ENCODE assay signal across 17 cellular contexts in genomic region chr16:50567651-50568050, GRCh38. TPM values are rescaled to one million over a fixed set of nuclear protein-coding genes. Genes with fewer than 3 reads are reported as not detected.
DNase-seq lines count a peak whose midpoint lies in the region; ATAC-seq and TF ChIP-seq lines count a peak whose summit lies in the region.
"Had no signal": no experiment of that assay in that cellular context is flagged by ENCODE, and none has a peak within 500 bp of the region (broad histone marks: within the 10 kb centered on the region; RNA-seq: fewer than 3 reads in every experiment).

No MANE protein-coding gene starts in this region.

- WGBS in esophagus muscularis mucosa: 69% methylated on average over 5 of the region's 5 CpGs
- 3 to 14% methylated on average over 5 of the region's 5 CpGs for WGBS in aorta, 2 donors
- 13 to 16% methylated on average over 5 of the region's 5 CpGs for WGBS in GM23248 (ENCODE audit: low coverage in 1 of 2, low lambda C conversion rate in 2 of 2, missing lambda C conversion rate in 2 of 2), 2 experiments

- H3K9me3 ChIP-seq in esophagus muscularis mucosa (no peaks in the 10 kb centered on the region), aorta (ENCODE audit: control insufficient read depth, low read length) (no peaks in the 10 kb centered on the region), GM23248 (ENCODE audit: low read depth) (no peaks in the 10 kb centered on the region)

- H3K27me3 ChIP-seq in esophagus muscularis mucosa (no peaks in the 10 kb centered on the region), aorta (ENCODE audit: control insufficient read depth in 1 of 2, insufficient read depth in 2 of 2, low read length in 1 of 2) (no peaks in the 10 kb centered on the region), GM23248 (replicated peaks; ENCODE audit: insufficient read depth) (peaks cover 18% of the 10 kb centered on the region; the same call in 1 of the 2 replicates)

- TF ChIP-seq POLR2A in esophagus muscularis mucosa (IDR thresholded peaks at IDR 0.05; ENCODE audit: low read depth): no peak

- H3K4me2 ChIP-seq in GM23248 (ENCODE audit: unreplicated experiment): no peak overlapping the region

- ATAC-seq in left cardiac atrium (peak; percentile 66 to 67), Right ventricle myocardium superior (ENCODE audit: poor library complexity) (no peak), sciatic nerve (peak; percentile 42), aorta (ENCODE audit: low FRiP score) (peak; percentile 23)
- ATAC-seq: CD8-positive, alpha-beta T cell; Panc1 had no signal

- no peak for TF ChIP-seq EP300 in esophagus muscularis mucosa (IDR thresholded peaks at IDR 0.05)

- no peak for TF ChIP-seq CTCF in esophagus muscularis mucosa (IDR thresholded peaks at IDR 0.05)

- DNase-seq in left cardiac atrium: no peak
- no peak for DNase-seq in Right ventricle myocardium superior
- no peak for DNase-seq in esophagus muscularis mucosa (ENCODE audit: extremely low spot score)
- DNase-seq in sciatic nerve (ENCODE audit: low spot score): no peak
- no peak for DNase-seq in aorta
- no peak for DNase-seq in caudate nucleus (lab: John Stamatoyannopoulos, UW)
- DNase-seq in GM23248: no peak
- DNase-seq in NCI-H2081 treated with DMSO at 0.1 percent for 48 hours (lab: John Stamatoyannopoulos, UW): no peak
- DNase-seq: 8988T; CD8-positive, alpha-beta T cell; DMS79 treated with DMSO at 0.1 percent for 48 hours; KBM-7; NCI-H146; NCI-H2227 treated with DMSO at 0.1 percent for 48 hours; NCI-H524 had no signal

- in situ Hi-C loops in GM23248 (cut with MboI): no loop called here

- no peaks in the 10 kb centered on the region for H3K9me2 ChIP-seq in GM23248 (ENCODE audit: insufficient read depth)

- H4K20me1 ChIP-seq in GM23248 (ENCODE audit: insufficient read depth): no peaks in the 10 kb centered on the region

- intact Hi-C loops in left cardiac atrium (cut with DNase I) (no loop called here), Right ventricle myocardium superior (cut with DNase I) (no loop called here), esophagus muscularis mucosa (cut with DNase I) (no loop called here), sciatic nerve (cut with DNase I) (no loop called here), aorta (cut with DNase I) (no loop called here)

- H3K4me3 ChIP-seq in esophagus muscularis mucosa: no peak overlapping the region
- no peak overlapping the region for H3K4me3 ChIP-seq in aorta (ENCODE audit: low read length in 2 of 2)
- H3K4me3 ChIP-seq in GM23248: no peak overlapping the region

- no peaks in the 10 kb centered on the region for H3K79me2 ChIP-seq in GM23248 (ENCODE audit: insufficient read depth)

- H3K4me1 ChIP-seq in esophagus muscularis mucosa (peaks cover 0 to 71% (median 57%) of the 10 kb centered on the region in 4 donors), aorta (ENCODE audit: control insufficient read depth in 1 of 2, insufficient read depth in 2 of 2, low read length in 2 of 2) (peaks cover 0 to 5% of the 10 kb centered on the region in 2 donors), GM23248 (ENCODE audit: insufficient read depth) (no peaks in the 10 kb centered on the region)

- H3K27ac ChIP-seq in esophagus muscularis mucosa (replicated peaks in 1 of 4): peak overlapping the region; percentile 38 to 71 (median 54)
- H3K27ac ChIP-seq in aorta (ENCODE audit: low read depth in 1 of 2, low read length in 2 of 2): peak overlapping the region; percentile 9 to 51
- H3K27ac ChIP-seq in caudate nucleus (ENCODE audit: low read depth, low read length): no peak overlapping the region
- H3K27ac ChIP-seq in GM23248: no peak overlapping the region

- H2AFZ ChIP-seq in GM23248: no peak overlapping the region

- no peaks in the 10 kb centered on the region for H3F3A ChIP-seq in GM23248 (ENCODE audit: insufficient read depth)

- H3K36me3 ChIP-seq in esophagus muscularis mucosa (peaks cover 0 to 46% (median 3%) of the 10 kb centered on the region in 4 donors), aorta (ENCODE audit: control insufficient read depth in 1 of 2, insufficient read depth in 2 of 2, low read length in 1 of 2) (no peaks in the 10 kb centered on the region), GM23248 (ENCODE audit: low read depth) (no peaks in the 10 kb centered on the region)

- H3K9ac ChIP-seq in GM23248: no peak overlapping the region

RNA-seq across cellular contexts. Expression of gene NKD1, which starts 19.5 kb away (rescaled TPM):
- total RNA-seq in left cardiac atrium (1 to 10 TPM; 1.0 to 1.9 TPM), Right ventricle myocardium superior (0.16 TPM), esophagus muscularis mucosa (10 to 100 TPM; 37.1 to 87.8 (median 54.1) TPM), sciatic nerve (37.0 TPM), aorta (10 to 100 TPM; 34.4 to 55.2 TPM)
- polyA plus RNA-seq in aorta (1 to 10 TPM; 5.1 to 7.6 TPM), GM23248 (2016; fragmentation: Nextera tagmentation; extraction: Ambion mirVana) (not detected in 2 replicates)
- not detected in 2 replicates for total RNA-seq in GM23248 (2014; rRNA removed; shearing (Covaris generic))
- total RNA-seq: G401 had no signal

Comparison
In these comparisons a context has a peak if more than half of its experiments do, and no peak if none do; other contexts are left out.
1. H3K27ac ChIP-seq: peak in esophagus muscularis mucosa (4 of 4) and aorta (2 of 2); none in caudate nucleus (single experiment) and GM23248 (single experiment).
2. RNA of gene NKD1, which starts 19.5 kb away (total RNA-seq): 37.1 to 87.8 TPM in esophagus muscularis mucosa, 34.4 to 55.2 TPM in aorta and 37.0 TPM in sciatic nerve (single experiment); 1.0 to 1.9 TPM in left cardiac atrium, 0.16 TPM in Right ventricle myocardium superior (single experiment) and not detected in GM23248; every median in the first group is over 10 times any median in the second.